ENCODE assay signal across 18 cellular contexts in the genomic region with DNA sequence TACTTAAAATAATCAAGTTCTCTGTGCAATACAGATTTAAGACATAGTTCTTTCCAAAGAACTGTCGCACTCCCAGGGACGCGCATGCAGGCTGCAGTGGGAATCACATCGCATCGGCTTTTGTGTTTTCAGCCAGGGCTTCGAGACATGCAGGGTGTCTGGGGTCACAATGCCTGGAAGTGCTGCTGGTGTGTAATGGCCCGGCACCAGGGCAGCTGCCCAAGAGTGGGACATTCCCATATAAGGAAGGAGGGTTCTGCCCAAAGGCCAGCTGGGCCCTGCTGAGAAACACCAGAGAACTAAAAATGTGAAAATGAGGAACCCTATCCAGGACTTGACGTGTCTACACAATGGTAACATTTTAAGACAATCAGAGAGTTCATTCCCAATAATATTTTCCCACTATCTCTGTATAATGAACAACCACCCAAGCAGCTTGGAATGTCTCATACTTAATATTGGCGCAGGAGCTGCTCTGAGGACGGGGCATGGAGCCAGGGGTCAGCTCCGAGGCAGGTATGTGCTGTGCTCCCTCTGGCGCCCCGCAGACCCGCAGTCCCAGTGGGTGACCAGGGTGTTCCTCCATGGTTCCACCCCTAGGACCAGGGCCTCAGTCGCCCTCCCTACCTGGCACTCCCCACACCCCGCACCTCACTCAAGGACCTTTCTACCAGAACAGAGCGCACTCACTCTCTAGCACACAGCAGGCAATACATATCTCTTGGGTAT. TPM values are rescaled to one million over a fixed set of nuclear protein-coding genes. Genes with fewer than 3 reads are reported as not detected.
"Had no signal": no experiment of that assay in that cellular context is flagged by ENCODE, and none has a peak within 500 bp of the region (broad histone marks: within the 10 kb centered on the region; RNA-seq: fewer than 3 reads in every experiment).

No MANE protein-coding gene starts in this region.

- H3K4me3 ChIP-seq: adrenal gland, body of pancreas, psoas muscle, SK-N-MC had no signal

- DNase-seq: activated CD4-positive, alpha-beta T cell treated with anti-CD3 and anti-CD28 coated beads, Interleukin-2, amount 10 ng/mL, durations not matched to agents 24 days and 14 days; activated CD8-positive, alpha-beta memory T cell treated with anti-CD3 and anti-CD28 coated beads for 24 hours; activated naive CD4-positive, alpha-beta T cell treated with anti-CD3 and anti-CD28 coated beads, Interleukin-2, amount 50 U/mL, for 16 hours; activated T-cell treated with anti-CD3 and anti-CD28 coated beads for 4 hours; adrenal gland; body of pancreas; endodermal cell; mammary epithelial cell; naive thymus-derived CD8-positive, alpha-beta T cell; nucleus accumbens; psoas muscle; stimulated activated CD4-positive, alpha-beta T cell treated with anti-CD3 and anti-CD28 coated beads, Interleukin-4, amount 100 ng/mL, for 1 hour; stimulated activated CD8-positive, alpha-beta memory T cell treated with anti-CD3 and anti-CD28 coated beads, Interleukin-4, amount 100 ng/mL, for 48 hours; stimulated activated naive CD8-positive, alpha-beta T cell treated with anti-CD3 and anti-CD28 coated beads, Interleukin-15, amount 100 ng/mL, for 72 hours; T-helper 1 cell had no signal

- ATAC-seq: activated T-helper 17 cell treated with anti-CD3 and anti-CD28 coated beads, Interleukin-2, amount 50 U/mL, for 72 hours; body of pancreas; esophagus mucosa; naive thymus-derived CD8-positive, alpha-beta T cell; psoas muscle; stimulated activated naive CD8-positive, alpha-beta T cell treated with anti-CD3 and anti-CD28 coated beads, Interleukin-15, amount 100 ng/mL, for 72 hours had no signal

- H3K27me3 ChIP-seq: adrenal gland, body of pancreas had no signal

- H3K9me3 ChIP-seq: adrenal gland, body of pancreas, psoas muscle had no signal

- H3K27ac ChIP-seq: adrenal gland, body of pancreas, psoas muscle, SK-N-MC had no signal

- H3K4me1 ChIP-seq: adrenal gland had no signal

RNA-seq across cellular contexts. Expression of gene BIK, which starts 21.4 kb away (rescaled TPM):
- total RNA-seq: psoas muscle had no signal
- polyA plus RNA-seq: psoas muscle had no signal
